Comparison of ENCODE assay signal across 1 cellular context in the genomic region with DNA sequence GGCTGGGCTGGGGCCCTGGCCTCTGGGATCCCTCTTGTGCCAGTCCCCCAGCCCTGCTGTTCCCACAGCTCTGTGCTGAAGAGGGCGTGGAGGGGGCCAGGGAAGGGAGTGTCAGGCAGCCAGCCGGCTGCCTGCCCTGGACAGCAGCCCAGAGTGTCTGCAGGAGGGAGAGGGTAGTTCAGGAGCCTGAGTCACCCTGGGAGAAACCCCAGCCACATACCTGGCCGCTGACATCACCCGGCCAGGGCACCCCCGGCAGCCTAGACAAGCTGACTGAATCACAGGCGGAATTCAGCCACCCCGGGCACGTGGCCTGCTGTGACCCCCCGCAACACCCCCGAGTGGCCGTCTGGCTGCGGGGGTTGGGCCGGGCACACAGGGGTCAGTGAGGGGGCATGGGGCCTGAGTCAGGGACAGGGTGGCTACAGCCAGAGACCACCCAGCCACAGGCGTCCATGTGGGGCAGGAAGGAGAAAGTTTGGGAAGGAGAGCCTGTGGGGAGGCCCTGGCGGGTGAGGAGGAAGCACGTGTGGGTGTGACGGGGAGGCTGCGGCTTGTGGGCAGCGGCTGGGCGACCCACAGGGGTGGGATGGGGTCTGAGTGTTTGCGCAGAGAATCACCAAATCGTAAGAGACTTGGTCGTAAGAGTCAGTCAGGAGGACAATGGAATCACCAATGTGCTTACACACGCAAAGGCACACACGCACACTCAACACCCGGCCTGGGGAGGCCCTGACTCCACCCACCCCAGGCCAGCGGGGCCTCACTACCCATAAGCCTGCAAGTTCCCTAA.
TF ChIP-seq lines count a peak whose summit lies in the region.

No MANE protein-coding gene starts in this region.

TF ChIP-seq in HEK293, 187 proteins besides CTCF, POLR2A, EP300 and RAD21 (continued from another document and continues in another):
- TF ChIP-seq, protein P1, sequence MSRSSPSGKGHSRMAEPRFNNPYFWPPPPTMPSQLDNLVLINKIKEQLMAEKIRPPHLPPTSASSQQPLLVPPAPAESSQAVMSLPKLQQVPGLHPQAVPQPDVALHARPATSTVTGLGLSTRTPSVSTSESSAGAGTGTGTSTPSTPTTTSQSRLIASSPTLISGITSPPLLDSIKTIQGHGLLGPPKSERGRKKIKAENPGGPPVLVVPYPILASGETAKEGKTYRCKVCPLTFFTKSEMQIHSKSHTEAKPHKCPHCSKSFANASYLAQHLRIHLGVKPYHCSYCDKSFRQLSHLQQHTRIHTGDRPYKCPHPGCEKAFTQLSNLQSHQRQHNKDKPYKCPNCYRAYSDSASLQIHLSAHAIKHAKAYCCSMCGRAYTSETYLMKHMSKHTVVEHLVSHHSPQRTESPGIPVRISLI (tag by site-specific recombination; IDR thresholded peaks at IDR 0.05): no peak
- TF ChIP-seq, protein P2, sequence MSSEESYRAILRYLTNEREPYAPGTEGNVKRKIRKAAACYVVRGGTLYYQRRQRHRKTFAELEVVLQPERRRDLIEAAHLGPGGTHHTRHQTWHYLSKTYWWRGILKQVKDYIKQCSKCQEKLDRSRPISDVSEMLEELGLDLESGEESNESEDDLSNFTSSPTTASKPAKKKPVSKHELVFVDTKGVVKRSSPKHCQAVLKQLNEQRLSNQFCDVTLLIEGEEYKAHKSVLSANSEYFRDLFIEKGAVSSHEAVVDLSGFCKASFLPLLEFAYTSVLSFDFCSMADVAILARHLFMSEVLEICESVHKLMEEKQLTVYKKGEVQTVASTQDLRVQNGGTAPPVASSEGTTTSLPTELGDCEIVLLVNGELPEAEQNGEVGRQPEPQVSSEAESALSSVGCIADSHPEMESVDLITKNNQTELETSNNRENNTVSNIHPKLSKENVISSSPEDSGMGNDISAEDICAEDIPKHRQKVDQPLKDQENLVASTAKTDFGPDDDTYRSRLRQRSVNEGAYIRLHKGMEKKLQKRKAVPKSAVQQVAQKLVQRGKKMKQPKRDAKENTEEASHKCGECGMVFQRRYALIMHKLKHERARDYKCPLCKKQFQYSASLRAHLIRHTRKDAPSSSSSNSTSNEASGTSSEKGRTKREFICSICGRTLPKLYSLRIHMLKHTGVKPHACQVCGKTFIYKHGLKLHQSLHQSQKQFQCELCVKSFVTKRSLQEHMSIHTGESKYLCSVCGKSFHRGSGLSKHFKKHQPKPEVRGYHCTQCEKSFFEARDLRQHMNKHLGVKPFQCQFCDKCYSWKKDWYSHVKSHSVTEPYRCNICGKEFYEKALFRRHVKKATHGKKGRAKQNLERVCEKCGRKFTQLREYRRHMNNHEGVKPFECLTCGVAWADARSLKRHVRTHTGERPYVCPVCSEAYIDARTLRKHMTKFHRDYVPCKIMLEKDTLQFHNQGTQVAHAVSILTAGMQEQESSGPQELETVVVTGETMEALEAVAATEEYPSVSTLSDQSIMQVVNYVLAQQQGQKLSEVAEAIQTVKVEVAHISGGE (tag by site-specific recombination; conservative IDR thresholded peaks at IDR 0.05; ENCODE audit: low read depth): no peak
- TF ChIP-seq ZFP41 (tag by site-specific recombination; IDR thresholded peaks at IDR 0.05; ENCODE audit: borderline replicate concordance) (no peak), KLF1 (tag by site-specific recombination; IDR thresholded peaks at IDR 0.05) (peak; percentile 77), ZNF549 (tag by site-specific recombination; IDR thresholded peaks at IDR 0.05) (no peak), ZNF514 (tag by site-specific recombination; IDR thresholded peaks at IDR 0.05) (no peak), ZNF157 (tag by site-specific recombination; IDR thresholded peaks at IDR 0.05) (no peak), ZNF776 (tag by site-specific recombination; IDR thresholded peaks at IDR 0.05; ENCODE audit: borderline replicate concordance) (no peak), REPIN1 (tag by site-specific recombination; IDR thresholded peaks at IDR 0.05; ENCODE audit: low read depth) (no peak), ZNF843 (tag by site-specific recombination; IDR thresholded peaks at IDR 0.05) (peak; percentile 55; the same call in 1 of the 2 replicates), ZNF791 (tag by site-specific recombination; IDR thresholded peaks at IDR 0.05) (no peak), SETDB1 (IDR thresholded peaks at IDR 0.05; ENCODE audit: insufficient read length, low read length) (no peak), ZSCAN16 (tag by site-specific recombination; IDR thresholded peaks at IDR 0.05) (no peak), ZNF211 (tag by site-specific recombination; IDR thresholded peaks at IDR 0.05; ENCODE audit: low read depth) (no peak), ZNF785 (tag by site-specific recombination; IDR thresholded peaks at IDR 0.05) (no peak), ZNF624 (tag by site-specific recombination; IDR thresholded peaks at IDR 0.05) (no peak), ZNF610 (tag by site-specific recombination; IDR thresholded peaks at IDR 0.05; ENCODE audit: borderline replicate concordance) (no peak), ZNF707 (tag by site-specific recombination; IDR thresholded peaks at IDR 0.05) (no peak), ZNF658 (tag by site-specific recombination; IDR thresholded peaks at IDR 0.05) (no peak), ZNF146 (tag by site-specific recombination; IDR thresholded peaks at IDR 0.05) (no peak), ZNF621 (tag by site-specific recombination; IDR thresholded peaks at IDR 0.05) (no peak), ZBTB20 (tag by site-specific recombination; IDR thresholded peaks at IDR 0.05) (peak; percentile 39; the same call in 1 of the 2 replicates)
- TF ChIP-seq, protein P3, sequence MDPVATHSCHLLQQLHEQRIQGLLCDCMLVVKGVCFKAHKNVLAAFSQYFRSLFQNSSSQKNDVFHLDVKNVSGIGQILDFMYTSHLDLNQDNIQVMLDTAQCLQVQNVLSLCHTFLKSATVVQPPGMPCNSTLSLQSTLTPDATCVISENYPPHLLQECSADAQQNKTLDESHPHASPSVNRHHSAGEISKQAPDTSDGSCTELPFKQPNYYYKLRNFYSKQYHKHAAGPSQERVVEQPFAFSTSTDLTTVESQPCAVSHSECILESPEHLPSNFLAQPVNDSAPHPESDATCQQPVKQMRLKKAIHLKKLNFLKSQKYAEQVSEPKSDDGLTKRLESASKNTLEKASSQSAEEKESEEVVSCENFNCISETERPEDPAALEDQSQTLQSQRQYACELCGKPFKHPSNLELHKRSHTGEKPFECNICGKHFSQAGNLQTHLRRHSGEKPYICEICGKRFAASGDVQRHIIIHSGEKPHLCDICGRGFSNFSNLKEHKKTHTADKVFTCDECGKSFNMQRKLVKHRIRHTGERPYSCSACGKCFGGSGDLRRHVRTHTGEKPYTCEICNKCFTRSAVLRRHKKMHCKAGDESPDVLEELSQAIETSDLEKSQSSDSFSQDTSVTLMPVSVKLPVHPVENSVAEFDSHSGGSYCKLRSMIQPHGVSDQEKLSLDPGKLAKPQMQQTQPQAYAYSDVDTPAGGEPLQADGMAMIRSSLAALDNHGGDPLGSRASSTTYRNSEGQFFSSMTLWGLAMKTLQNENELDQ (tag by site-specific recombination; IDR thresholded peaks at IDR 0.05; ENCODE audit: low read depth): no peak
- TF ChIP-seq, protein P4, sequence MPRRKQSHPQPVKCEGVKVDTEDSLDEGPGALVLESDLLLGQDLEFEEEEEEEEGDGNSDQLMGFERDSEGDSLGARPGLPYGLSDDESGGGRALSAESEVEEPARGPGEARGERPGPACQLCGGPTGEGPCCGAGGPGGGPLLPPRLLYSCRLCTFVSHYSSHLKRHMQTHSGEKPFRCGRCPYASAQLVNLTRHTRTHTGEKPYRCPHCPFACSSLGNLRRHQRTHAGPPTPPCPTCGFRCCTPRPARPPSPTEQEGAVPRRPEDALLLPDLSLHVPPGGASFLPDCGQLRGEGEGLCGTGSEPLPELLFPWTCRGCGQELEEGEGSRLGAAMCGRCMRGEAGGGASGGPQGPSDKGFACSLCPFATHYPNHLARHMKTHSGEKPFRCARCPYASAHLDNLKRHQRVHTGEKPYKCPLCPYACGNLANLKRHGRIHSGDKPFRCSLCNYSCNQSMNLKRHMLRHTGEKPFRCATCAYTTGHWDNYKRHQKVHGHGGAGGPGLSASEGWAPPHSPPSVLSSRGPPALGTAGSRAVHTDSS (tag by site-specific recombination; IDR thresholded peaks at IDR 0.05): no peak
- TF ChIP-seq, protein P5, sequence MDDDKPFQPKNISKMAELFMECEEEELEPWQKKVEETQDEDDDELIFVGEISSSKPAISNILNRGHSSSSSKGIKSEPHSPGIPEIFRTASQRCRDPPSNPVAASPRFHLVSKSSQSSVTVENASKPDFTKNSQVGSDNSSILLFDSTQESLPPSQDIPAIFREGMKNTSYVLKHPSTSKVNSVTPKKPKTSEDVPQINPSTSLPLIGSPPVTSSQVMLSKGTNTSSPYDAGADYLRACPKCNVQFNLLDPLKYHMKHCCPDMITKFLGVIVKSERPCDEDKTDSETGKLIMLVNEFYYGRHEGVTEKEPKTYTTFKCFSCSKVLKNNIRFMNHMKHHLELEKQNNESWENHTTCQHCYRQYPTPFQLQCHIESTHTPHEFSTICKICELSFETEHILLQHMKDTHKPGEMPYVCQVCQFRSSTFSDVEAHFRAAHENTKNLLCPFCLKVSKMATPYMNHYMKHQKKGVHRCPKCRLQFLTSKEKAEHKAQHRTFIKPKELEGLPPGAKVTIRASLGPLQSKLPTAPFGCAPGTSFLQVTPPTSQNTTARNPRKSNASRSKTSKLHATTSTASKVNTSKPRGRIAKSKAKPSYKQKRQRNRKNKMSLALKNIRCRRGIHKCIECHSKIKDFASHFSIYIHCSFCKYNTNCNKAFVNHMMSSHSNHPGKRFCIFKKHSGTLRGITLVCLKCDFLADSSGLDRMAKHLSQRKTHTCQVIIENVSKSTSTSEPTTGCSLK (tag by site-specific recombination; IDR thresholded peaks at IDR 0.05): no peak
- TF ChIP-seq, protein P6, sequence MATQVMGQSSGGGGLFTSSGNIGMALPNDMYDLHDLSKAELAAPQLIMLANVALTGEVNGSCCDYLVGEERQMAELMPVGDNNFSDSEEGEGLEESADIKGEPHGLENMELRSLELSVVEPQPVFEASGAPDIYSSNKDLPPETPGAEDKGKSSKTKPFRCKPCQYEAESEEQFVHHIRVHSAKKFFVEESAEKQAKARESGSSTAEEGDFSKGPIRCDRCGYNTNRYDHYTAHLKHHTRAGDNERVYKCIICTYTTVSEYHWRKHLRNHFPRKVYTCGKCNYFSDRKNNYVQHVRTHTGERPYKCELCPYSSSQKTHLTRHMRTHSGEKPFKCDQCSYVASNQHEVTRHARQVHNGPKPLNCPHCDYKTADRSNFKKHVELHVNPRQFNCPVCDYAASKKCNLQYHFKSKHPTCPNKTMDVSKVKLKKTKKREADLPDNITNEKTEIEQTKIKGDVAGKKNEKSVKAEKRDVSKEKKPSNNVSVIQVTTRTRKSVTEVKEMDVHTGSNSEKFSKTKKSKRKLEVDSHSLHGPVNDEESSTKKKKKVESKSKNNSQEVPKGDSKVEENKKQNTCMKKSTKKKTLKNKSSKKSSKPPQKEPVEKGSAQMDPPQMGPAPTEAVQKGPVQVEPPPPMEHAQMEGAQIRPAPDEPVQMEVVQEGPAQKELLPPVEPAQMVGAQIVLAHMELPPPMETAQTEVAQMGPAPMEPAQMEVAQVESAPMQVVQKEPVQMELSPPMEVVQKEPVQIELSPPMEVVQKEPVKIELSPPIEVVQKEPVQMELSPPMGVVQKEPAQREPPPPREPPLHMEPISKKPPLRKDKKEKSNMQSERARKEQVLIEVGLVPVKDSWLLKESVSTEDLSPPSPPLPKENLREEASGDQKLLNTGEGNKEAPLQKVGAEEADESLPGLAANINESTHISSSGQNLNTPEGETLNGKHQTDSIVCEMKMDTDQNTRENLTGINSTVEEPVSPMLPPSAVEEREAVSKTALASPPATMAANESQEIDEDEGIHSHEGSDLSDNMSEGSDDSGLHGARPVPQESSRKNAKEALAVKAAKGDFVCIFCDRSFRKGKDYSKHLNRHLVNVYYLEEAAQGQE (tag by site-specific recombination; IDR thresholded peaks at IDR 0.05): peak; percentile 91
- TF ChIP-seq, protein P7, sequence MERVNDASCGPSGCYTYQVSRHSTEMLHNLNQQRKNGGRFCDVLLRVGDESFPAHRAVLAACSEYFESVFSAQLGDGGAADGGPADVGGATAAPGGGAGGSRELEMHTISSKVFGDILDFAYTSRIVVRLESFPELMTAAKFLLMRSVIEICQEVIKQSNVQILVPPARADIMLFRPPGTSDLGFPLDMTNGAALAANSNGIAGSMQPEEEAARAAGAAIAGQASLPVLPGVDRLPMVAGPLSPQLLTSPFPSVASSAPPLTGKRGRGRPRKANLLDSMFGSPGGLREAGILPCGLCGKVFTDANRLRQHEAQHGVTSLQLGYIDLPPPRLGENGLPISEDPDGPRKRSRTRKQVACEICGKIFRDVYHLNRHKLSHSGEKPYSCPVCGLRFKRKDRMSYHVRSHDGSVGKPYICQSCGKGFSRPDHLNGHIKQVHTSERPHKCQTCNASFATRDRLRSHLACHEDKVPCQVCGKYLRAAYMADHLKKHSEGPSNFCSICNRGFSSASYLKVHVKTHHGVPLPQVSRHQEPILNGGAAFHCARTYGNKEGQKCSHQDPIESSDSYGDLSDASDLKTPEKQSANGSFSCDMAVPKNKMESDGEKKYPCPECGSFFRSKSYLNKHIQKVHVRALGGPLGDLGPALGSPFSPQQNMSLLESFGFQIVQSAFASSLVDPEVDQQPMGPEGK (tag by site-specific recombination; IDR thresholded peaks at IDR 0.05): peak; percentile 98
- TF ChIP-seq, protein P8, sequence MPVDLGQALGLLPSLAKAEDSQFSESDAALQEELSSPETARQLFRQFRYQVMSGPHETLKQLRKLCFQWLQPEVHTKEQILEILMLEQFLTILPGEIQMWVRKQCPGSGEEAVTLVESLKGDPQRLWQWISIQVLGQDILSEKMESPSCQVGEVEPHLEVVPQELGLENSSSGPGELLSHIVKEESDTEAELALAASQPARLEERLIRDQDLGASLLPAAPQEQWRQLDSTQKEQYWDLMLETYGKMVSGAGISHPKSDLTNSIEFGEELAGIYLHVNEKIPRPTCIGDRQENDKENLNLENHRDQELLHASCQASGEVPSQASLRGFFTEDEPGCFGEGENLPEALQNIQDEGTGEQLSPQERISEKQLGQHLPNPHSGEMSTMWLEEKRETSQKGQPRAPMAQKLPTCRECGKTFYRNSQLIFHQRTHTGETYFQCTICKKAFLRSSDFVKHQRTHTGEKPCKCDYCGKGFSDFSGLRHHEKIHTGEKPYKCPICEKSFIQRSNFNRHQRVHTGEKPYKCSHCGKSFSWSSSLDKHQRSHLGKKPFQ (tag by site-specific recombination; IDR thresholded peaks at IDR 0.05): no peak
- TF ChIP-seq, protein P9, sequence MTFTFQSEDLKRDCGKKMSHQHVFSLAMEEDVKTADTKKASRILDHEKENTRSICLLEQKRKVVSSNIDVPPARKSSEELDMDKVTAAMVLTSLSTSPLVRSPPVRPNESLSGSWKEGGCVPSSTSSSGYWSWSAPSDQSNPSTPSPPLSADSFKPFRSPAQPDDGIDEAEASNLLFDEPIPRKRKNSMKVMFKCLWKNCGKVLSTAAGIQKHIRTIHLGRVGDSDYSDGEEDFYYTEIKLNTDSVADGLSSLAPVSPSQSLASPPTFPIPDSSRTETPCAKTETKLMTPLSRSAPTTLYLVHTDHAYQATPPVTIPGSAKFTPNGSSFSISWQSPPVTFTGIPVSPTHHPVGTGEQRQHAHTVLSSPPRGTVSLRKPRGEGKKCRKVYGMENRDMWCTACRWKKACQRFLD (tag by site-specific recombination; IDR thresholded peaks at IDR 0.05): no peak
- TF ChIP-seq, protein P10, sequence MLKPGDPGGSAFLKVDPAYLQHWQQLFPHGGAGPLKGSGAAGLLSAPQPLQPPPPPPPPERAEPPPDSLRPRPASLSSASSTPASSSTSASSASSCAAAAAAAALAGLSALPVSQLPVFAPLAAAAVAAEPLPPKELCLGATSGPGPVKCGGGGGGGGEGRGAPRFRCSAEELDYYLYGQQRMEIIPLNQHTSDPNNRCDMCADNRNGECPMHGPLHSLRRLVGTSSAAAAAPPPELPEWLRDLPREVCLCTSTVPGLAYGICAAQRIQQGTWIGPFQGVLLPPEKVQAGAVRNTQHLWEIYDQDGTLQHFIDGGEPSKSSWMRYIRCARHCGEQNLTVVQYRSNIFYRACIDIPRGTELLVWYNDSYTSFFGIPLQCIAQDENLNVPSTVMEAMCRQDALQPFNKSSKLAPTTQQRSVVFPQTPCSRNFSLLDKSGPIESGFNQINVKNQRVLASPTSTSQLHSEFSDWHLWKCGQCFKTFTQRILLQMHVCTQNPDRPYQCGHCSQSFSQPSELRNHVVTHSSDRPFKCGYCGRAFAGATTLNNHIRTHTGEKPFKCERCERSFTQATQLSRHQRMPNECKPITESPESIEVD (tag by site-specific recombination; IDR thresholded peaks at IDR 0.05): no peak
